In the genomic region with DNA sequence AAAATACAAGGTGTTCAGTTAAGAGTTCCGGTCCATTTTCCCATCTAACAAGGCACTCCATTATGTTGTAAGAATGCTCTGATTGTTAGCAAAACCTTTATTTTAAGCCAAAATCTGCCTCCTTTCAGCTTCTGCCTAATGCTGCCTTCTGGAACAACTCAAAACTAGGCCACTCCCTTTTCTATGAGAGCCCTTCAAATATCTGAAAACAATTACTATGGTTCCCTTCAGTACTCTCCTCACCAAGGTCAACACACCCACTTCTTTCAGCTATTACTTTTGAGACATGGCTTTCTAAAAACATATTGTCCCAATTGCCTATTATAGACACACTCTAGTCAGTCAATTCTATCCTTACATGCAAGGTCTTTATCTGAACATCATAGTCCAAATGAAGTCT, we compare ENCODE assay signal across 1 cellular context.
TF ChIP-seq lines count a peak whose summit lies in the region.

No MANE protein-coding gene starts in this region.

TF ChIP-seq in H1, 55 proteins besides CTCF, POLR2A, EP300 and RAD21 (continued from another document):
- TF ChIP-seq TAF1 (IDR thresholded peaks at IDR 0.05; ENCODE audit: low read depth, low read length) (no peak), RNF2 (IDR thresholded peaks at IDR 0.05; ENCODE audit: borderline replicate concordance, low read depth, low read length, missing control alignments, poor library complexity, severe bottlenecking) (no peak), FOSL1 (IDR thresholded peaks at IDR 0.05; ENCODE audit: insufficient read depth, low read depth, low read length) (no peak), RXRA (IDR thresholded peaks at IDR 0.05; ENCODE audit: insufficient read depth, low read depth, low read length) (no peak), NANOG (IDR thresholded peaks at IDR 0.05; ENCODE audit: insufficient read depth, low read depth, low read length, poor library complexity, severe bottlenecking) (no peak), GABPA (IDR thresholded peaks at IDR 0.05; ENCODE audit: borderline replicate concordance, insufficient read depth, low read length) (no peak), SP1 (IDR thresholded peaks at IDR 0.05; ENCODE audit: low read depth, low read length) (no peak), CBX5 (IDR thresholded peaks at IDR 0.05; ENCODE audit: low read depth, low read length) (no peak), BACH1 (IDR thresholded peaks at IDR 0.05; ENCODE audit: low read length) (no peak), TAF7 (optimal IDR thresholded peaks at IDR 0.05; ENCODE audit: borderline replicate concordance, low read depth, low read length) (no peak)
- TF ChIP-seq, protein P1, sequence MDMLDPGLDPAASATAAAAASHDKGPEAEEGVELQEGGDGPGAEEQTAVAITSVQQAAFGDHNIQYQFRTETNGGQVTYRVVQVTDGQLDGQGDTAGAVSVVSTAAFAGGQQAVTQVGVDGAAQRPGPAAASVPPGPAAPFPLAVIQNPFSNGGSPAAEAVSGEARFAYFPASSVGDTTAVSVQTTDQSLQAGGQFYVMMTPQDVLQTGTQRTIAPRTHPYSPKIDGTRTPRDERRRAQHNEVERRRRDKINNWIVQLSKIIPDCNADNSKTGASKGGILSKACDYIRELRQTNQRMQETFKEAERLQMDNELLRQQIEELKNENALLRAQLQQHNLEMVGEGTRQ (IDR thresholded peaks at IDR 0.05; ENCODE audit: low read length), result no peak
- TF ChIP-seq, protein P2, sequence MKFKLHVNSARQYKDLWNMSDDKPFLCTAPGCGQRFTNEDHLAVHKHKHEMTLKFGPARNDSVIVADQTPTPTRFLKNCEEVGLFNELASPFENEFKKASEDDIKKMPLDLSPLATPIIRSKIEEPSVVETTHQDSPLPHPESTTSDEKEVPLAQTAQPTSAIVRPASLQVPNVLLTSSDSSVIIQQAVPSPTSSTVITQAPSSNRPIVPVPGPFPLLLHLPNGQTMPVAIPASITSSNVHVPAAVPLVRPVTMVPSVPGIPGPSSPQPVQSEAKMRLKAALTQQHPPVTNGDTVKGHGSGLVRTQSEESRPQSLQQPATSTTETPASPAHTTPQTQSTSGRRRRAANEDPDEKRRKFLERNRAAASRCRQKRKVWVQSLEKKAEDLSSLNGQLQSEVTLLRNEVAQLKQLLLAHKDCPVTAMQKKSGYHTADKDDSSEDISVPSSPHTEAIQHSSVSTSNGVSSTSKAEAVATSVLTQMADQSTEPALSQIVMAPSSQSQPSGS (IDR thresholded peaks at IDR 0.05; ENCODE audit: low read length), result no peak
